2 cellular contexts compared by ENCODE assay signal in genomic region chr6:156826290-156826955, GRCh38.
TF ChIP-seq lines count a peak whose summit lies in the region.

No MANE protein-coding gene starts in this region.

TF ChIP-seq in HCT116, 20 proteins besides CTCF, POLR2A, EP300 and RAD21:
- TF ChIP-seq ZNF274 (IDR thresholded peaks at IDR 0.05; ENCODE audit: low read depth, low read length): no peak
- no peak for TF ChIP-seq SRF (IDR thresholded peaks at IDR 0.05; ENCODE audit: low read depth)
- no peak for TF ChIP-seq TCF7L2 (IDR thresholded peaks at IDR 0.05; ENCODE audit: borderline replicate concordance, extremely low read depth, insufficient read depth, insufficient read length)
- TF ChIP-seq YY1 (IDR thresholded peaks at IDR 0.05; ENCODE audit: extremely low read depth, insufficient replicate concordance, low read depth, low read length): no peak
- TF ChIP-seq, protein P1, sequence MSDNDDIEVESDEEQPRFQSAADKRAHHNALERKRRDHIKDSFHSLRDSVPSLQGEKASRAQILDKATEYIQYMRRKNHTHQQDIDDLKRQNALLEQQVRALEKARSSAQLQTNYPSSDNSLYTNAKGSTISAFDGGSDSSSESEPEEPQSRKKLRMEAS (IDR thresholded peaks at IDR 0.05): no peak
- no peak for TF ChIP-seq SIN3A (IDR thresholded peaks at IDR 0.05; ENCODE audit: low read depth)
- no peak for TF ChIP-seq POLR2AphosphoS5 (IDR thresholded peaks at IDR 0.05; ENCODE audit: low read depth, low read length)
- TF ChIP-seq EZH2phosphoT487 (IDR thresholded peaks at IDR 0.05; ENCODE audit: borderline replicate concordance): no peak
- no peak for TF ChIP-seq ZBTB33 (IDR thresholded peaks at IDR 0.05; ENCODE audit: extremely low read depth, insufficient replicate concordance, low read length)
- no peak for TF ChIP-seq CBX3 (IDR thresholded peaks at IDR 0.05; ENCODE audit: low read depth)
- no peak for TF ChIP-seq JUND (IDR thresholded peaks at IDR 0.05)
TF ChIP-seq in HCT116: peak in this region for 0.

TF ChIP-seq in H1, 55 proteins besides CTCF, POLR2A, EP300 and RAD21:
- no peak for TF ChIP-seq SRF (IDR thresholded peaks at IDR 0.05; ENCODE audit: low read depth, low read length)
- no peak for TF ChIP-seq TAF1 (IDR thresholded peaks at IDR 0.05; ENCODE audit: low read depth, low read length)
- TF ChIP-seq TEAD4 (IDR thresholded peaks at IDR 0.05; ENCODE audit: low read depth, low read length): peak; percentile 55; the same call in 1 of the 2 replicates
